Comparison of ENCODE assay signal across 13 cellular contexts in genomic region chr5:159440948-159441347, GRCh38.
DNase-seq lines count a peak whose midpoint lies in the region; ATAC-seq and TF ChIP-seq lines count a peak whose summit lies in the region.
"Had no signal": no experiment of that assay in that cellular context is flagged by ENCODE, and none has a peak within 500 bp of the region (broad histone marks: within the 10 kb centered on the region; RNA-seq: fewer than 3 reads in every experiment).

No MANE protein-coding gene starts in this region.

- peaks cover 12% of the 10 kb centered on the region for H3K4me1 Mint-ChIP-seq in glutamatergic neuron (ENCODE audit: low read depth, unreplicated experiment)
- H3K4me1 Mint-ChIP-seq: CD4-positive, CD25-positive, alpha-beta regulatory T cell had no signal

- peaks cover 2% of the 10 kb centered on the region for H3K9me3 Mint-ChIP-seq in glutamatergic neuron (ENCODE audit: unreplicated experiment)
- H3K9me3 Mint-ChIP-seq: HFFc6 had no signal

- peaks cover 24% of the 10 kb centered on the region for H3K4me1 ChIP-seq in cardiac muscle cell (ENCODE audit: low read depth)
- H3K4me1 ChIP-seq in left ventricle myocardium inferior: peaks cover 23% of the 10 kb centered on the region

- peaks cover 5% of the 10 kb centered on the region for H3K27me3 Mint-ChIP-seq in glutamatergic neuron (ENCODE audit: unreplicated experiment)

- H3K4me3 Mint-ChIP-seq in glutamatergic neuron (ENCODE audit: unreplicated experiment): no peak overlapping the region
- H3K4me3 Mint-ChIP-seq: CD4-positive, CD25-positive, alpha-beta regulatory T cell; HFFc6 had no signal

- no peaks in the 10 kb centered on the region for H3K9me3 ChIP-seq in cardiac muscle cell (ENCODE audit: low read depth)
- no peaks in the 10 kb centered on the region for H3K9me3 ChIP-seq in left ventricle myocardium inferior (replicated peaks)

- TF ChIP-seq CTCF in cardiac muscle cell (IDR thresholded peaks at IDR 0.05; ENCODE audit: low read depth, low read length): no peak
- TF ChIP-seq CTCF in left ventricle myocardium inferior (IDR thresholded peaks at IDR 0.05; ENCODE audit: borderline replicate concordance): no peak
- no peak for TF ChIP-seq CTCF in dorsolateral prefrontal cortex (IDR thresholded peaks at IDR 0.05 in 54 of 56, conservative IDR thresholded peaks at IDR 0.05 in 2 of 56; ENCODE audit: low read depth in 1 of 56, partially characterized antibody in 56 of 56)
- no peak for TF ChIP-seq CTCF in glutamatergic neuron (IDR thresholded peaks at IDR 0.05; ENCODE audit: partially characterized antibody, unreplicated experiment)

- intact Hi-C loops in Right ventricle myocardium inferior (cut with DNase I) (loop anchor here (5.0 to 10.0 kb wide), 4 partner anchors 66 to 546 kb away; no protein-coding TSS in a partner anchor), left ventricle myocardium inferior (cut with micrococcal nuclease) (loop anchor here (10.0 kb wide), 1 partner anchor 474 kb away; the partner anchor contains the start of gene ADRA1B), dorsolateral prefrontal cortex (cut with DNase I) (loop anchor here (5.0 to 10.0 kb wide), 2 partner anchors 544 to 546 kb away; no protein-coding TSS in a partner anchor)

- peak; percentile 22 for DNase-seq in NCI-H1105 treated with DMSO at 0.1 percent for 48 hours (lab: John Stamatoyannopoulos, UW)
- DNase-seq in NCI-H1105 (lab: John Stamatoyannopoulos, UW): no peak
- DNase-seq in cardiac muscle cell (ENCODE audit: low read depth in 1 of 2, low spot score in 1 of 2): peak in 1 of 2 donors; percentile 25
- DNase-seq in Right ventricle myocardium inferior (ENCODE audit: missing footprints): no peak
- no peak for DNase-seq in left ventricle myocardium inferior
- no peak for DNase-seq in dorsolateral prefrontal cortex
- no peak for DNase-seq in glutamatergic neuron
- no peak for DNase-seq in KG1 (lab: John Stamatoyannopoulos, UW)
- DNase-seq: CD4-positive, CD25-positive, alpha-beta regulatory T cell; HCEC 1CT; HFFc6 had no signal

- ATAC-seq in Right ventricle myocardium inferior: no peak

- H3K27ac Mint-ChIP-seq in glutamatergic neuron (ENCODE audit: unreplicated experiment): no peak overlapping the region
- H3K27ac Mint-ChIP-seq: CD4-positive, CD25-positive, alpha-beta regulatory T cell; HFFc6 had no signal

- no peaks in the 10 kb centered on the region for H3K36me3 ChIP-seq in cardiac muscle cell
- H3K36me3 ChIP-seq in left ventricle myocardium inferior: no peaks in the 10 kb centered on the region

- H3K36me3 Mint-ChIP-seq in glutamatergic neuron (ENCODE audit: unreplicated experiment): no peaks in the 10 kb centered on the region
- H3K36me3 Mint-ChIP-seq: CD4-positive, CD25-positive, alpha-beta regulatory T cell had no signal

- H3K27ac ChIP-seq in cardiac muscle cell (peak overlapping the region; percentile 12), left ventricle myocardium inferior (replicated peaks) (peak overlapping the region; percentile 62), dorsolateral prefrontal cortex (no peak overlapping the region)
- H3K27ac ChIP-seq: 22Rv1 had no signal

- H3K27me3 ChIP-seq in cardiac muscle cell: no peaks in the 10 kb centered on the region
- H3K27me3 ChIP-seq in left ventricle myocardium inferior (ENCODE audit: low read depth): no peaks in the 10 kb centered on the region
- H3K27me3 ChIP-seq in dorsolateral prefrontal cortex: no peaks in the 10 kb centered on the region

- H3K4me3 ChIP-seq in cardiac muscle cell: no peak overlapping the region
- H3K4me3 ChIP-seq in left ventricle myocardium inferior: no peak overlapping the region
- no peak overlapping the region for H3K4me3 ChIP-seq in dorsolateral prefrontal cortex
- H3K4me3 ChIP-seq: GM12878 had no signal

Comparison
In these comparisons a context has a peak if more than half of its experiments do, and no peak if none do; other contexts are left out.
1. H3K27ac ChIP-seq: peak in cardiac muscle cell (single experiment) and left ventricle myocardium inferior (single experiment); none in dorsolateral prefrontal cortex (0 of 59).